In the genomic region with DNA sequence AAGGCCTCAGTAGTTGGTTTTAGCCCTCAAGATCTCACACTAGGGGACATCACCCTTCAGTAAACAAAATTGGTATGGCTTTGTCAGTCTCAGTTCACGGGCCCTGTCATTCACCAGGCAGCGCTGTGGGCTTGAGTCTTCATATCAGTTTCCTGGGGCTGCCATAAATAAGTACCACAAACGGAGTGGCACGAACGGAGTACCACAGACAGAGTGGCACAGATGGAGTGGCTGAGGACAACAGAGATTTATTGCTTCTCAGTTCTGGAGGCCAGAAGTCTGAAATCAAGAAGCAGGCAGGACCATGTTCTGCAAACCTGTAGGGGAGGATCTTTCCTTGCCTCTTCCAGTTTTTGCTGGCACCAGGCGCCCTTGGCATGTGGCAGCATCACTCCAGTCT, we compare ENCODE assay signal across 28 cellular contexts.
"Had no signal": no experiment of that assay in that cellular context is flagged by ENCODE, and none has a peak within 500 bp of the region (broad histone marks: within the 10 kb centered on the region; RNA-seq: fewer than 3 reads in every experiment).

No MANE protein-coding gene starts in this region.

- ATAC-seq: activated naive CD8-positive, alpha-beta T cell treated with anti-CD3 and anti-CD28 coated beads, Interleukin-2, amount 50 U/mL, for 24 hours; body of pancreas; gastroesophageal sphincter; WTC11 had no signal

- H3K4me3 Mint-ChIP-seq: activated CD4-positive, alpha-beta memory T cell treated with anti-CD3 and anti-CD28 coated beads, Interleukin-2, amount 10 ng/mL, durations not matched to agents 7 days and 5 days; activated CD4-positive, alpha-beta T cell treated with anti-CD3 and anti-CD28 coated beads, Interleukin-2, amount 10 ng/mL, durations not matched to agents 7 days and 5 days; activated naive CD4-positive, alpha-beta T cell treated with anti-CD3 and anti-CD28 coated beads for 36 hours; activated naive CD4-positive, alpha-beta T cell treated with anti-CD3 and anti-CD28 coated beads, Interleukin-2, amount 50 U/mL, for 24 hours; activated naive CD8-positive, alpha-beta T cell treated with anti-CD3 and anti-CD28 coated beads for 36 hours; activated naive CD8-positive, alpha-beta T cell treated with anti-CD3 and anti-CD28 coated beads, Interleukin-2, amount 50 U/mL, for 24 hours; activated T-helper 1 cell treated with anti-CD3 and anti-CD28 coated beads, Interleukin-12 subunit alpha, Interleukin-12 subunit beta, Interleukin-2, Interleukin-4 antibody, amounts not matched to agents 30 ng/mL and 10 ng/mL and 1 ng/mL, durations not matched to agents 14 hours and 24 hours and 36 hours; WTC11 had no signal

- H3K27me3 Mint-ChIP-seq: activated CD4-positive, alpha-beta memory T cell treated with anti-CD3 and anti-CD28 coated beads, Interleukin-2, amount 10 ng/mL, durations not matched to agents 7 days and 5 days; activated CD4-positive, alpha-beta T cell treated with anti-CD3 and anti-CD28 coated beads, Interleukin-2, amount 10 ng/mL, durations not matched to agents 7 days and 5 days; activated naive CD4-positive, alpha-beta T cell treated with anti-CD3 and anti-CD28 coated beads, Interleukin-2, amount 50 U/mL, for 24 hours; activated naive CD8-positive, alpha-beta T cell treated with anti-CD3 and anti-CD28 coated beads for 36 hours; activated naive CD8-positive, alpha-beta T cell treated with anti-CD3 and anti-CD28 coated beads, Interleukin-2, amount 50 U/mL, for 24 hours had no signal

- DNase-seq: activated CD4-positive, alpha-beta memory T cell treated with anti-CD3 and anti-CD28 coated beads, Interleukin-2, amount 10 ng/mL, durations not matched to agents 7 days and 5 days; activated CD4-positive, alpha-beta T cell treated with anti-CD3 and anti-CD28 coated beads for 1 hour; activated CD4-positive, alpha-beta T cell treated with anti-CD3 and anti-CD28 coated beads for 4 hours; activated CD4-positive, alpha-beta T cell treated with anti-CD3 and anti-CD28 coated beads, Interleukin-2, amount 10 ng/mL, durations not matched to agents 7 days and 5 days; activated CD4-positive, alpha-beta T cell treated with anti-CD3 and anti-CD28 coated beads, Interleukin-2, amount 50 U/mL, for 4 hours; activated CD8-positive, alpha-beta memory T cell treated with anti-CD3 and anti-CD28 coated beads, Interleukin-2, amount 50 U/mL, for 48 hours; activated effector memory CD4-positive, alpha-beta T cell treated with anti-CD3 and anti-CD28 coated beads, Interleukin-2, amount 50 U/mL, for 16 hours; activated naive CD4-positive, alpha-beta T cell treated with anti-CD3 and anti-CD28 coated beads for 36 hours; activated naive CD8-positive, alpha-beta T cell treated with anti-CD3 and anti-CD28 coated beads for 36 hours; activated naive CD8-positive, alpha-beta T cell treated with anti-CD3 and anti-CD28 coated beads, Interleukin-2, amount 50 U/mL, for 24 hours; activated T-cell treated with anti-CD3 and anti-CD28 coated beads for 4 hours; activated T-cell treated with anti-CD3 and anti-CD28 coated beads, Interleukin-2, amount 50 U/mL, for 48 hours; adrenal gland; amygdala; body of pancreas; caudate nucleus; cerebellar nuclear complex; colonic mucosa; effector CD8-positive, alpha-beta T cell; esophagus squamous epithelium; foreskin melanocyte; head of caudate nucleus; T-helper 2 cell had no signal

- H3K27ac Mint-ChIP-seq: activated CD4-positive, alpha-beta memory T cell treated with anti-CD3 and anti-CD28 coated beads, Interleukin-2, amount 10 ng/mL, durations not matched to agents 7 days and 5 days; activated CD4-positive, alpha-beta T cell treated with anti-CD3 and anti-CD28 coated beads, Interleukin-2, amount 10 ng/mL, durations not matched to agents 7 days and 5 days; activated naive CD4-positive, alpha-beta T cell treated with anti-CD3 and anti-CD28 coated beads for 36 hours; activated naive CD4-positive, alpha-beta T cell treated with anti-CD3 and anti-CD28 coated beads, Interleukin-2, amount 50 U/mL, for 24 hours; activated naive CD8-positive, alpha-beta T cell treated with anti-CD3 and anti-CD28 coated beads for 36 hours; activated naive CD8-positive, alpha-beta T cell treated with anti-CD3 and anti-CD28 coated beads, Interleukin-2, amount 50 U/mL, for 24 hours; activated T-helper 1 cell treated with anti-CD3 and anti-CD28 coated beads, Interleukin-12 subunit alpha, Interleukin-12 subunit beta, Interleukin-2, Interleukin-4 antibody, amounts not matched to agents 30 ng/mL and 10 ng/mL and 1 ng/mL, durations not matched to agents 14 hours and 24 hours and 36 hours; activated T-helper 2 cell treated with anti-CD3 and anti-CD28 coated beads, Interferon-gamma antibody, Interleukin-2, Interleukin-4, amounts not matched to agents 10 μg/mL and 5 μg/mL and 100 μg/mL, durations not matched to agents 14 hours and 24 hours and 36 hours; WTC11 had no signal

- H3K4me1 Mint-ChIP-seq: activated CD4-positive, alpha-beta memory T cell treated with anti-CD3 and anti-CD28 coated beads, Interleukin-2, amount 10 ng/mL, durations not matched to agents 7 days and 5 days; activated CD4-positive, alpha-beta T cell treated with anti-CD3 and anti-CD28 coated beads, Interleukin-2, amount 10 ng/mL, durations not matched to agents 7 days and 5 days; activated naive CD4-positive, alpha-beta T cell treated with anti-CD3 and anti-CD28 coated beads, Interleukin-2, amount 50 U/mL, for 24 hours; activated naive CD8-positive, alpha-beta T cell treated with anti-CD3 and anti-CD28 coated beads for 36 hours; activated naive CD8-positive, alpha-beta T cell treated with anti-CD3 and anti-CD28 coated beads, Interleukin-2, amount 50 U/mL, for 24 hours; WTC11 had no signal

- H3K9me3 Mint-ChIP-seq: activated CD4-positive, alpha-beta memory T cell treated with anti-CD3 and anti-CD28 coated beads, Interleukin-2, amount 10 ng/mL, durations not matched to agents 7 days and 5 days; activated CD4-positive, alpha-beta T cell treated with anti-CD3 and anti-CD28 coated beads, Interleukin-2, amount 10 ng/mL, durations not matched to agents 7 days and 5 days; activated naive CD4-positive, alpha-beta T cell treated with anti-CD3 and anti-CD28 coated beads for 36 hours; activated naive CD4-positive, alpha-beta T cell treated with anti-CD3 and anti-CD28 coated beads, Interleukin-2, amount 50 U/mL, for 24 hours; activated naive CD8-positive, alpha-beta T cell treated with anti-CD3 and anti-CD28 coated beads for 36 hours; activated naive CD8-positive, alpha-beta T cell treated with anti-CD3 and anti-CD28 coated beads, Interleukin-2, amount 50 U/mL, for 24 hours; activated T-helper 1 cell treated with anti-CD3 and anti-CD28 coated beads, Interleukin-12 subunit alpha, Interleukin-12 subunit beta, Interleukin-2, Interleukin-4 antibody, amounts not matched to agents 30 ng/mL and 10 ng/mL and 1 ng/mL, durations not matched to agents 14 hours and 24 hours and 36 hours; activated T-helper 2 cell treated with anti-CD3 and anti-CD28 coated beads, Interferon-gamma antibody, Interleukin-2, Interleukin-4, amounts not matched to agents 10 μg/mL and 5 μg/mL and 100 μg/mL, durations not matched to agents 14 hours and 24 hours and 36 hours; WTC11 had no signal
